Comparison of ENCODE assay signal across 23 cellular contexts in genomic region chr14:96999654-97000155, GRCh38.
"Had no signal": no experiment of that assay in that cellular context is flagged by ENCODE, and none has a peak within 500 bp of the region (broad histone marks: within the 10 kb centered on the region; RNA-seq: fewer than 3 reads in every experiment).

No MANE protein-coding gene starts in this region.

- H3K4me1 Mint-ChIP-seq: activated CD4-positive, alpha-beta T cell treated with anti-CD3 and anti-CD28 coated beads, Interleukin-2, amount 10 ng/mL, durations not matched to agents 24 days and 14 days; brain; central memory CD8-positive, alpha-beta T cell; T-helper 17 cell had no signal

- H3K27ac Mint-ChIP-seq: activated CD4-positive, alpha-beta memory T cell treated with anti-CD3 and anti-CD28 coated beads for 36 hours; activated CD4-positive, alpha-beta T cell treated with anti-CD3 and anti-CD28 coated beads, Interleukin-2, amount 10 ng/mL, durations not matched to agents 24 days and 14 days; activated naive CD4-positive, alpha-beta T cell treated with anti-CD3 and anti-CD28 coated beads, Interleukin-2, amount 50 U/mL, for 72 hours; brain; T-helper 17 cell had no signal

- H3K4me3 Mint-ChIP-seq: activated CD4-positive, alpha-beta memory T cell treated with anti-CD3 and anti-CD28 coated beads for 36 hours; activated CD4-positive, alpha-beta T cell treated with anti-CD3 and anti-CD28 coated beads, Interleukin-2, amount 10 ng/mL, durations not matched to agents 24 days and 14 days; activated T-cell treated with anti-CD3 and anti-CD28 coated beads, Interleukin-2, amount 50 U/mL, for 4 hours; brain; central memory CD8-positive, alpha-beta T cell; T-helper 17 cell had no signal

- DNase-seq: activated CD4-positive, alpha-beta memory T cell treated with anti-CD3 and anti-CD28 coated beads for 36 hours; activated CD4-positive, alpha-beta T cell treated with anti-CD3 and anti-CD28 coated beads for 1 hour; activated CD4-positive, alpha-beta T cell treated with anti-CD3 and anti-CD28 coated beads, Interleukin-2, amount 10 ng/mL, durations not matched to agents 24 days and 14 days; activated CD8-positive, alpha-beta memory T cell treated with anti-CD3 and anti-CD28 coated beads for 24 hours; activated effector memory CD4-positive, alpha-beta T cell treated with anti-CD3 and anti-CD28 coated beads, Interleukin-2, amount 50 U/mL, for 16 hours; activated naive CD4-positive, alpha-beta T cell treated with Interleukin-2 at 50 U/mL for 16 hours; activated T-cell treated with anti-CD3 and anti-CD28 coated beads, Interleukin-2, amount 50 U/mL, for 4 hours; amygdala; Kasumi-1; NCI-H1105 treated with DMSO at 0.1 percent for 48 hours; NCI-H1436 treated with DMSO at 0.1 percent for 48 hours; NCI-H187 treated with DMSO at 0.1 percent for 48 hours; NCI-H2081 treated with DMSO at 0.1 percent for 48 hours; NCI-H446; NCI-H524; PC-3; SHP77 treated with DMSO at 0.1 percent for 48 hours; T-helper 17 cell; T-helper 9 cell had no signal

- H3K9me3 Mint-ChIP-seq: activated T-cell treated with anti-CD3 and anti-CD28 coated beads, Interleukin-2, amount 50 U/mL, for 4 hours; central memory CD8-positive, alpha-beta T cell had no signal

- ATAC-seq: activated naive CD4-positive, alpha-beta T cell treated with anti-CD3 and anti-CD28 coated beads, Interleukin-2, amount 50 U/mL, for 72 hours; activated T-cell treated with anti-CD3 and anti-CD28 coated beads, Interleukin-2, amount 50 U/mL, for 4 hours; K562; PC-3; T-helper 17 cell had no signal

- H3K36me3 Mint-ChIP-seq: activated CD4-positive, alpha-beta memory T cell treated with anti-CD3 and anti-CD28 coated beads for 36 hours; activated naive CD4-positive, alpha-beta T cell treated with anti-CD3 and anti-CD28 coated beads, Interleukin-2, amount 50 U/mL, for 72 hours; brain had no signal

- H3K4me3 ChIP-seq: K562 had no signal

- H3K27me3 Mint-ChIP-seq: activated CD4-positive, alpha-beta T cell treated with anti-CD3 and anti-CD28 coated beads, Interleukin-2, amount 10 ng/mL, durations not matched to agents 24 days and 14 days had no signal
